21 cellular contexts compared by ENCODE assay signal in genomic region chr1:22625262-22625925, GRCh38. TPM values are rescaled to one million over a fixed set of nuclear protein-coding genes. Genes with fewer than 3 reads are reported as not detected.
A peak's percentile ranks its signal among the peaks of the same experiment; 100 is the strongest.
DNase-seq lines count a peak whose midpoint lies in the region; ATAC-seq, FAIRE-seq and TF ChIP-seq lines count a peak whose summit lies in the region.
"Had no signal": no experiment of that assay in that cellular context is flagged by ENCODE, and none has a peak within 500 bp of the region (broad histone marks: within the 10 kb centered on the region; RNA-seq: fewer than 3 reads in every experiment).

No MANE protein-coding gene starts in this region.

- H2BK15ac ChIP-seq in neuronal stem cell (ENCODE audit: low read length) = no peak overlapping the region

- ATAC-seq in RWPE2 (ENCODE audit: low read depth) (peak; percentile 31; the same call in 1 of the 3 replicates), GM18858 (IDR thresholded peaks at IDR 0.05; ENCODE audit: unreplicated experiment) (no peak)
- ATAC-seq: heart left ventricle had no signal

- no peak overlapping the region for H3K23ac ChIP-seq in neuronal stem cell (ENCODE audit: low read depth, low read length, poor library complexity)

- WGBS in neuronal stem cell (ENCODE audit: extremely low coverage in 2 of 2, insufficient read length in 2 of 2, insufficient replicate concordance in 1 of 2), 2 donors = no CpG with 5 or more reads among the region's 9 CpGs

- no peak overlapping the region for H3K9ac ChIP-seq in neuronal stem cell (ENCODE audit: low read depth, low read length, poor library complexity)

- H2BK12ac ChIP-seq in neuronal stem cell (ENCODE audit: low read length) = no peak overlapping the region

- no peak overlapping the region for H3K4ac ChIP-seq in neuronal stem cell (ENCODE audit: low read length)

- TF ChIP-seq CTCF in RWPE2 (IDR thresholded peaks at IDR 0.05; ENCODE audit: poor library complexity, severe bottlenecking) (no peak), epithelial cell of esophagus (IDR thresholded peaks at IDR 0.05; ENCODE audit: insufficient read depth, low read depth, low read length, missing control alignments) (no peak)

- no peak overlapping the region for H3K14ac ChIP-seq in neuronal stem cell (ENCODE audit: low read length)

- H2AK5ac ChIP-seq in neuronal stem cell (ENCODE audit: low read depth, low read length) = no peak overlapping the region

- H3K4me3 ChIP-seq in RWPE2 (ENCODE audit: severe bottlenecking) (no peak overlapping the region), epithelial cell of esophagus (ENCODE audit: low read length) (no peak overlapping the region), neuronal stem cell (ENCODE audit: low read length in 2 of 2) (no peak overlapping the region)
- H3K4me3 ChIP-seq: heart left ventricle, Peyer's patch, testis had no signal

- H3K9me3 ChIP-seq in RWPE2 (ENCODE audit: severe bottlenecking) = no peaks in the 10 kb centered on the region
- H3K9me3 ChIP-seq in neuronal stem cell (replicated peaks in 1 of 2; ENCODE audit: control insufficient read depth in 2 of 2, insufficient read depth in 1 of 2, low read depth in 1 of 2, low read length in 2 of 2) = no peaks in the 10 kb centered on the region
- H3K9me3 ChIP-seq: heart left ventricle, Peyer's patch, testis had no signal

- H2BK5ac ChIP-seq in neuronal stem cell (ENCODE audit: low read length) = no peak overlapping the region

- no peak for FAIRE-seq in frontal cortex (lab: Jason Lieb, UNC)
- FAIRE-seq: GM12892 had no signal

- no peak overlapping the region for H4K8ac ChIP-seq in neuronal stem cell (ENCODE audit: low read depth, low read length)

- H3K27ac ChIP-seq in RWPE2 (ENCODE audit: poor library complexity, severe bottlenecking) (no peak overlapping the region), neuronal stem cell (replicated peaks; ENCODE audit: low read length) (no peak overlapping the region)
- H3K27ac ChIP-seq: epithelial cell of prostate, heart left ventricle, Peyer's patch, testis had no signal

- H3K27me3 ChIP-seq in RWPE2 (ENCODE audit: insufficient read depth, poor library complexity, severe bottlenecking) (peaks cover 17% of the 10 kb centered on the region), neuronal stem cell (ENCODE audit: control insufficient read depth in 3 of 3, insufficient read depth in 3 of 3, low read depth in 1 of 3, low read length in 3 of 3) (peaks cover 0 to 57% (median 0%) of the 10 kb centered on the region in 3 experiments)
- H3K27me3 ChIP-seq: Peyer's patch, testis had no signal

- H2BK120ac ChIP-seq in neuronal stem cell (ENCODE audit: low read depth, low read length) = no peak overlapping the region

- H3K18ac ChIP-seq in neuronal stem cell (ENCODE audit: low read length) = no peak overlapping the region

- H2AFZ ChIP-seq in neuronal stem cell (ENCODE audit: low read length) = no peak overlapping the region

- no peaks in the 10 kb centered on the region for H3K79me1 ChIP-seq in neuronal stem cell (ENCODE audit: low read depth, low read length)

- H4K91ac ChIP-seq in neuronal stem cell (ENCODE audit: low read depth, low read length, poor library complexity) = no peak overlapping the region

- no peak overlapping the region for H3K4me2 ChIP-seq in neuronal stem cell (ENCODE audit: insufficient read depth, low read length, poor library complexity, severe bottlenecking)

- peak; percentile 8 for DNase-seq in activated CD4-positive, alpha-beta T cell treated with anti-CD3 and anti-CD28 coated beads for 48 hours
- DNase-seq in activated CD4-positive, alpha-beta T cell treated with anti-CD3 and anti-CD28 coated beads, Interleukin-2, amount 50 U/mL, for 1 hour = no peak
- DNase-seq in RWPE2 (ENCODE audit: low spot score) = no peak
- DNase-seq in epithelial cell of esophagus (ENCODE audit: low read depth) = peak; percentile 19
- DNase-seq in neuronal stem cell (ENCODE audit: low spot score) = peak; percentile 23
- DNase-seq in cerebellum (ENCODE audit: low spot score) = no peak
- no peak for DNase-seq in frontal cortex (ENCODE audit: low spot score in 2 of 2)
- DNase-seq: activated CD4-positive, CD25-positive, alpha-beta regulatory T cell treated with anti-CD3 and anti-CD28 coated beads, Interleukin-2, amount 50 U/mL, for 72 hours; CD4-positive, CD25-positive, alpha-beta regulatory T cell; cerebellar nuclear complex; heart left ventricle; left colon; NCI-H510A; Peyer's patch; testis had no signal

- H3K4me1 ChIP-seq in RWPE2 (ENCODE audit: insufficient read depth, poor library complexity, severe bottlenecking) (no peaks in the 10 kb centered on the region), neuronal stem cell (ENCODE audit: control insufficient read depth in 2 of 2, insufficient read depth in 1 of 2, low read depth in 1 of 2, low read length in 2 of 2) (peaks cover 2 to 7% of the 10 kb centered on the region in 2 donors)
- H3K4me1 ChIP-seq: heart left ventricle, Peyer's patch, testis had no signal

- H3K36me3 ChIP-seq in RWPE2 (ENCODE audit: low read depth) (no peaks in the 10 kb centered on the region), neuronal stem cell (replicated peaks in 1 of 2; ENCODE audit: control insufficient read depth in 2 of 2, insufficient read depth in 2 of 2, low read length in 2 of 2) (no peaks in the 10 kb centered on the region)
- H3K36me3 ChIP-seq: heart left ventricle, Peyer's patch had no signal

RNA-seq across cellular contexts. Expression of gene C1QA, which starts 11.0 kb away (rescaled TPM):
- polyA plus RNA-seq in neuronal stem cell (2013, experiment 1 of 2) = not detected
- not detected for polyA plus RNA-seq in neuronal stem cell (2013, experiment 2 of 2)
- 5.8 TPM for total RNA-seq in cerebellum
- total RNA-seq in frontal cortex = 8.6 TPM
- total RNA-seq: A172; CD4-positive, CD25-positive, alpha-beta regulatory T cell; pulmonary artery endothelial cell; T-helper 1 cell treated with Interleukin-12 subunit alpha and Interleukin-12 subunit beta and Interleukin-4 antibody, amounts not matched to agents 30 ng/mL and 1 ng/mL, for 36 hours had no signal
- polyA plus RNA-seq: CD4-positive, CD25-positive, alpha-beta regulatory T cell had no signal

RNA-seq across cellular contexts. Expression of gene C1QC, which starts 18.0 kb away (rescaled TPM):
- polyA plus RNA-seq in neuronal stem cell (2013, experiment 1 of 2) = not detected
- polyA plus RNA-seq in neuronal stem cell (2013, experiment 2 of 2) = not detected
- total RNA-seq in cerebellum (8.4 TPM), frontal cortex (7.3 TPM)
- total RNA-seq: A172; CD4-positive, CD25-positive, alpha-beta regulatory T cell; pulmonary artery endothelial cell; T-helper 1 cell treated with Interleukin-12 subunit alpha and Interleukin-12 subunit beta and Interleukin-4 antibody, amounts not matched to agents 30 ng/mL and 1 ng/mL, for 36 hours had no signal
- polyA plus RNA-seq: CD4-positive, CD25-positive, alpha-beta regulatory T cell had no signal

RNA-seq across cellular contexts. Expression of gene C1QB, which starts 27.6 kb away (rescaled TPM):
- not detected for polyA plus RNA-seq in neuronal stem cell (2013, experiment 1 of 2)
- polyA plus RNA-seq in neuronal stem cell (2013, experiment 2 of 2) = not detected
- total RNA-seq in cerebellum = 7.0 TPM
- total RNA-seq in frontal cortex = 5.3 TPM
- total RNA-seq: A172; CD4-positive, CD25-positive, alpha-beta regulatory T cell; pulmonary artery endothelial cell; T-helper 1 cell treated with Interleukin-12 subunit alpha and Interleukin-12 subunit beta and Interleukin-4 antibody, amounts not matched to agents 30 ng/mL and 1 ng/mL, for 36 hours had no signal
- polyA plus RNA-seq: CD4-positive, CD25-positive, alpha-beta regulatory T cell had no signal

Comparison
In these comparisons a context has a peak if more than half of its experiments do, and no peak if none do; other contexts are left out.
1. DNase-seq: peak in activated CD4-positive, alpha-beta T cell treated with anti-CD3 and anti-CD28 coated beads for 48 hours (single experiment), epithelial cell of esophagus (single experiment) and neuronal stem cell (single experiment); none in activated CD4-positive, alpha-beta T cell treated with anti-CD3 and anti-CD28 coated beads, Interleukin-2, amount 50 U/mL, for 1 hour (single experiment), RWPE2 (single experiment), cerebellum (single experiment) and frontal cortex (0 of 2).